ENCODE assay signal across 35 cellular contexts in genomic region chr1:232389744-232390143, GRCh38.
"Had no signal": no experiment of that assay in that cellular context is flagged by ENCODE, and none has a peak within 500 bp of the region (broad histone marks: within the 10 kb centered on the region; RNA-seq: fewer than 3 reads in every experiment).

No MANE protein-coding gene starts in this region.

- H3K27me3 ChIP-seq: MG63 had no signal

- H3K4me3 ChIP-seq: MG63 had no signal

- H3K9ac ChIP-seq: KMS-11 had no signal

- H3K36me3 ChIP-seq: MG63 had no signal

- DNase-seq: Karpas-422, Kasumi-1, KG1, MG63, MM.1S, MV-4-11, NCI-H1048, NCI-H1092, NCI-H1092 treated with DMSO at 0.1 percent for 48 hours, NCI-H1105, NCI-H1105 treated with DMSO at 0.1 percent for 48 hours, NCI-H1417, NCI-H1417 treated with DMSO at 0.1 percent for 48 hours, NCI-H1436, NCI-H1436 treated with DMSO at 0.1 percent for 48 hours, NCI-H146, NCI-H1694, NCI-H1694 treated with DMSO at 0.1 percent for 48 hours, NCI-H187, NCI-H187 treated with DMSO at 0.1 percent for 48 hours, NCI-H1930, NCI-H2029, NCI-H2029 treated with DMSO at 0.1 percent for 48 hours, NCI-H2081, NCI-H2081 treated with DMSO at 0.1 percent for 48 hours, NCI-H2107, NCI-H2171, NCI-H2171 treated with DMSO at 0.1 percent for 48 hours, NCI-H2227 treated with DMSO at 0.1 percent for 48 hours, NCI-H226, NCI-H345, NCI-H446, NCI-H446 treated with DMSO at 0.1 percent for 48 hours, NCI-H510A had no signal

- H3K9me3 ChIP-seq: MG63 had no signal

- H3K27ac ChIP-seq: KMS-11 had no signal
